Comparison of ENCODE assay signal across 5 cellular contexts in the genomic region with DNA sequence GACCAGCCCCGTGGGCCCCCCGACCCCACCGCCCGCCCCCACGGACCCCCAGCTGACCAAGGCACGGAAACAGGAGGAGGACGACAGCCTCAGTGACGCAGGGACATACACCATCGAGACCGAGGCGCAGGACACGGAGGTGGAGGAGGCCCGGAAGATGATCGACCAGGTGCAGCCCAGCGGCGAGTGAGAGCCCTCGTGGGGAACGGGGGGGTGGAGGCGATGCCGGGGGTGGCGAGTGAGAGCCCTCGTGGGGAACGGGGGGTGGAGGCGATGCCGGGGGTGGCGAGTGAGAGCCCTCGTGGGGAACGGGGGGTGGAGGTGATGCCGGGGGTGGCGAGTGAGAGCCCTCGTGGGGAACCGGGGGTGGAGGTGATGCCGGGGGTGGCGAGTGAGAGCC. TPM values are rescaled to one million over a fixed set of nuclear protein-coding genes. Genes with fewer than 3 reads are reported as not detected.
"Had no signal": no experiment of that assay in that cellular context is flagged by ENCODE, and none has a peak within 500 bp of the region (broad histone marks: within the 10 kb centered on the region; RNA-seq: fewer than 3 reads in every experiment).

No MANE protein-coding gene starts in this region.

RNA-seq across cellular contexts. Expression of a gene that starts 40.3 kb away (rescaled TPM):
- total RNA-seq: hepatocyte; left lobe of liver; myocyte; natural killer cell treated with Interleukin-12 subunit alpha and Interleukin-12 subunit beta and Interleukin-15 and Interleukin-18, amount 100 ng/mL, for 72 hours had no signal
- polyA plus RNA-seq: neural cell had no signal
